29 cellular contexts compared by ENCODE assay signal in the genomic region with DNA sequence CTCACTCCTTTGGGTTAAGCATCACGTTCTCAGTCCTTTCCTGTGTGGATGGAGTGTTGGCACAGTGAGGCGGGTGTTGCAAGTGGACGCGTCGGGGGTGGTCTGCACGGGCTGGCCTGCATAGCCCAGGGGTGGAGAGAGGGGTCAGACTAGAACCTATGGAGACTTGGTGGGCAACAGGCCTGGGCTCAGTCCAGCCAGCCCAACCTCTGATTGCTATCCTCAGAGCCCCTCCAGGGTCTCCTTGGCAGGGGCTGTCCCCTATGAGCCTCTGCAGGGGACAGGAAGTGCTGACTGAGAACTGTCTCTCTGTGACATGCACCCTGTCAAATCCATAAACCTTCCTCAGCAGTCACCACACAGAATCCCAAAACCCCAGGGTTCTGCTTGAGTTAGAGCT. TPM values are rescaled to one million over a fixed set of nuclear protein-coding genes. Genes with fewer than 3 reads are reported as not detected.
"Had no signal": no experiment of that assay in that cellular context is flagged by ENCODE, and none has a peak within 500 bp of the region (broad histone marks: within the 10 kb centered on the region; RNA-seq: fewer than 3 reads in every experiment).

No MANE protein-coding gene starts in this region.

- H3K27ac ChIP-seq: adrenal gland, ascending aorta, brain microvascular endothelial cell, hepatocyte, left ventricle myocardium inferior, ovary, prostate gland, thyroid gland, VCaP had no signal

- ATAC-seq: activated CD8-positive, alpha-beta T cell treated with anti-CD3 and anti-CD28 coated beads for 36 hours; activated T-cell treated with anti-CD3 and anti-CD28 coated beads, Interleukin-2, amount 50 U/mL, for 4 hours; esophagus mucosa; mucosa of descending colon had no signal

- H3K4me1 ChIP-seq: adrenal gland, ascending aorta, prostate gland had no signal

- DNase-seq: activated CD4-positive, alpha-beta T cell treated with anti-CD3 and anti-CD28 coated beads, Interleukin-2, amount 10 ng/mL, durations not matched to agents 7 days and 5 days; activated CD4-positive, CD25-positive, alpha-beta regulatory T cell treated with anti-CD3 and anti-CD28 coated beads, Interleukin-2, amount 50 U/mL, for 72 hours; activated CD8-positive, alpha-beta T cell treated with anti-CD3 and anti-CD28 coated beads for 36 hours; activated naive CD4-positive, alpha-beta T cell; activated T-cell treated with anti-CD3 and anti-CD28 coated beads, Interleukin-2, amount 50 U/mL, for 4 hours; brain microvascular endothelial cell; caudate nucleus; effector memory CD4-positive, alpha-beta T cell; foreskin melanocyte; kidney glomerular epithelial cell; left ventricle myocardium inferior; mucosa of descending colon; ovary; stimulated activated CD4-positive, alpha-beta T cell treated with anti-CD3 and anti-CD28 coated beads, Interleukin-4, amount 100 ng/mL, for 24 hours; stimulated activated naive CD4-positive, alpha-beta T cell treated with Interleukin-2 at 50 U/mL for 16 hours; substantia nigra; thyroid gland had no signal

- H3K4me3 Mint-ChIP-seq: activated CD4-positive, alpha-beta T cell treated with anti-CD3 and anti-CD28 coated beads, Interleukin-2, amount 10 ng/mL, durations not matched to agents 7 days and 5 days; activated CD8-positive, alpha-beta T cell treated with anti-CD3 and anti-CD28 coated beads for 36 hours; activated naive CD8-positive, alpha-beta T cell; activated T-cell treated with anti-CD3 and anti-CD28 coated beads, Interleukin-2, amount 50 U/mL, for 4 hours had no signal

- H3K9me3 ChIP-seq: adrenal gland, ascending aorta, left ventricle myocardium inferior, mucosa of descending colon, ovary, prostate gland, thyroid gland had no signal

- H3K27ac Mint-ChIP-seq: activated CD4-positive, alpha-beta T cell treated with anti-CD3 and anti-CD28 coated beads, Interleukin-2, amount 10 ng/mL, durations not matched to agents 7 days and 5 days; activated CD8-positive, alpha-beta T cell treated with anti-CD3 and anti-CD28 coated beads for 36 hours; activated naive CD8-positive, alpha-beta T cell; activated T-helper 2 cell treated with anti-CD3 and anti-CD28 coated beads, Interferon-gamma antibody, Interleukin-2, Interleukin-4, amounts not matched to agents 10 μg/mL and 5 μg/mL and 100 μg/mL, durations not matched to agents 14 hours and 24 hours and 36 hours had no signal

- H3K9me3 Mint-ChIP-seq: activated CD4-positive, alpha-beta T cell treated with anti-CD3 and anti-CD28 coated beads, Interleukin-2, amount 10 ng/mL, durations not matched to agents 7 days and 5 days; activated CD8-positive, alpha-beta T cell treated with anti-CD3 and anti-CD28 coated beads for 36 hours; activated T-cell treated with anti-CD3 and anti-CD28 coated beads, Interleukin-2, amount 50 U/mL, for 4 hours; activated T-helper 2 cell treated with anti-CD3 and anti-CD28 coated beads, Interferon-gamma antibody, Interleukin-2, Interleukin-4, amounts not matched to agents 10 μg/mL and 5 μg/mL and 100 μg/mL, durations not matched to agents 14 hours and 24 hours and 36 hours; immature natural killer cell had no signal

- H3K4me3 ChIP-seq: adrenal gland, ascending aorta, hepatocyte, left ventricle myocardium inferior, mucosa of descending colon, ovary, prostate gland, thyroid gland had no signal

- H3K4me1 Mint-ChIP-seq: activated CD4-positive, alpha-beta T cell treated with anti-CD3 and anti-CD28 coated beads, Interleukin-2, amount 10 ng/mL, durations not matched to agents 7 days and 5 days had no signal

- H3K27me3 ChIP-seq: adrenal gland, ascending aorta, hepatocyte, ovary, thyroid gland had no signal

- H3K36me3 Mint-ChIP-seq: activated naive CD8-positive, alpha-beta T cell; immature natural killer cell had no signal

- H3K36me3 ChIP-seq: adrenal gland, ascending aorta, brain microvascular endothelial cell, left ventricle myocardium inferior, ovary, prostate gland, thyroid gland had no signal

- H3K27me3 Mint-ChIP-seq: activated CD4-positive, alpha-beta T cell treated with anti-CD3 and anti-CD28 coated beads, Interleukin-2, amount 10 ng/mL, durations not matched to agents 7 days and 5 days; activated CD8-positive, alpha-beta T cell treated with anti-CD3 and anti-CD28 coated beads for 36 hours had no signal

RNA-seq across cellular contexts. Expression of gene DCANP1, which starts 2.3 kb away (rescaled TPM):
- total RNA-seq: activated CD4-positive, alpha-beta T cell treated with anti-CD3 and anti-CD28 coated beads, Interleukin-2, amount 10 ng/mL, durations not matched to agents 7 days and 5 days; activated CD8-positive, alpha-beta T cell treated with anti-CD3 and anti-CD28 coated beads for 36 hours; activated T-cell treated with anti-CD3 and anti-CD28 coated beads, Interleukin-2, amount 50 U/mL, for 4 hours; activated T-helper 2 cell treated with anti-CD3 and anti-CD28 coated beads, Interferon-gamma antibody, Interleukin-2, Interleukin-4, amounts not matched to agents 10 μg/mL and 5 μg/mL and 100 μg/mL, durations not matched to agents 14 hours and 24 hours and 36 hours; adrenal gland; ascending aorta; dermis microvascular lymphatic vessel endothelial cell; endothelial cell of umbilical vein; esophagus mucosa; hepatocyte; left ventricle myocardium inferior; mucosa of descending colon; prostate gland; T-helper 2 cell treated with Interferon-gamma antibody and Interleukin-4, amounts not matched to agents 100 ng/mL and 5 ng/mL, for 36 hours; thyroid gland had no signal

RNA-seq across cellular contexts. Expression of gene TIFAB, which starts 7.3 kb away (rescaled TPM):
- total RNA-seq: activated CD4-positive, alpha-beta T cell treated with anti-CD3 and anti-CD28 coated beads, Interleukin-2, amount 10 ng/mL, durations not matched to agents 7 days and 5 days; activated CD8-positive, alpha-beta T cell treated with anti-CD3 and anti-CD28 coated beads for 36 hours; activated T-cell treated with anti-CD3 and anti-CD28 coated beads, Interleukin-2, amount 50 U/mL, for 4 hours; activated T-helper 2 cell treated with anti-CD3 and anti-CD28 coated beads, Interferon-gamma antibody, Interleukin-2, Interleukin-4, amounts not matched to agents 10 μg/mL and 5 μg/mL and 100 μg/mL, durations not matched to agents 14 hours and 24 hours and 36 hours; adrenal gland; ascending aorta; dermis microvascular lymphatic vessel endothelial cell; endothelial cell of umbilical vein; esophagus mucosa; hepatocyte; left ventricle myocardium inferior; prostate gland; T-helper 2 cell treated with Interferon-gamma antibody and Interleukin-4, amounts not matched to agents 100 ng/mL and 5 ng/mL, for 36 hours; thyroid gland had no signal
